In the genomic region with DNA sequence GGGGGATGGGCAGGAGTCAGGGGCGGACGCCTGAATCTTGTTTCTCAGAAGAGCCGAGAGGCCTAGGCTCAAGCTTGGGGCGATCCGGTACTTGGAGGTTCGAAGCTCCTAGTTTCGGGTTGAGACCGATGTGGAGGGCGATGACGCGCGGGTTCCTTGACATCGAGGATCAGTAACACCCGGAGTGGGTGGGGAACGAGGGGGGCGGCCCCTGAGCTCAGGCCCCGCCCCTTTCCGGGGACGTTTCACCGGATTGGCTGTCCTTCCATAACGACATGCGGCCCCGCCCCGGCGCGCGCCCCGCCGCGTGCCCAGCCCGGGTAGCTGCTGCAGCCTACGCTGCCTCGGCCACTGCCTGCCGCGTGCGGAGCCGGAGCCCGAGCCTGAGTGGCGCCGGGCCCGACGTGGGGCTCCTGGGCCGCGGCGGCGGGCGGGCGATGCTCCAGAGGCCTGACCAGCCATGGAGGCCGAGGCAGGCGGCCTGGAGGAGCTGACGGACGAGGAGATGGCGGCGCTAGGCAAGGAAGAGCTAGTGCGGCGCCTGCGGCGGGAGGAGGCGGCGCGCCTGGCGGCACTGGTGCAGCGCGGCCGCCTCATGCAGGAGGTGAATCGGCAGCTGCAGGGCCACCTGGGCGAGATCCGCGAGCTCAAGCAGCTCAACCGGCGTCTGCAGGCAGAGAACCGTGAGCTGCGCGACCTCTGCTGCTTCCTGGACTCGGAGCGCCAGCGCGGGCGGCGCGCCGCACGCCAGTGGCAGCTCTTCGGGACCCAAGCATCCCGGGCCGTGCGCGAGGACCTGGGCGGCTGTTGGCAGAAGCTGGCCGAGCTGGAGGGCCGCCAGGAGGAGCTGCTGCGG, we compare ENCODE assay signal across 8 cellular contexts. TPM values are rescaled to one million over a fixed set of nuclear protein-coding genes. Genes with fewer than 3 reads are reported as not detected.
A peak's percentile ranks its signal among the peaks of the same experiment; 100 is the strongest.
DNase-seq lines count a peak whose midpoint lies in the region; ATAC-seq and TF ChIP-seq lines count a peak whose summit lies in the region.

Gene CCDC85B, plus strand, starts transcription at position 350 of the 856 bp plus-strand sequence. Its CDS starts 111 bp downstream, at position 461.

- DNase-seq in GM13977 (ENCODE audit: low spot score) (peak; percentile 98), NCI-H1930 (lab: John Stamatoyannopoulos, UW) (peak; percentile 81 to 91), T-helper 2 cell (peak; percentile 96 to 98 (median 97)), amygdala (lab: John Stamatoyannopoulos, UW) (peak; percentile 70 to 100 (median 96)), left ventricle myocardium inferior (peak; percentile 99), psoas muscle (peak; percentile 99), ureter (ENCODE audit: low spot score) (peak; percentile 99)

- H3K4me1 ChIP-seq in left ventricle myocardium inferior (peaks cover 79% of the 10 kb centered on the region), psoas muscle (peaks cover 29% of the 10 kb centered on the region)

- peak within 1 kb of the TSS; percentile 81 for H3K4me3 ChIP-seq in left ventricle myocardium inferior
- peak within 1 kb of the TSS; percentile 75 for H3K4me3 ChIP-seq in psoas muscle

- peaks cover 14% of the 10 kb centered on the region for H3K36me3 ChIP-seq in left ventricle myocardium inferior
- H3K36me3 ChIP-seq in psoas muscle (ENCODE audit: insufficient read depth in 1 of 2, low read depth in 1 of 2) = peaks cover 5 to 16% of the 10 kb centered on the region in 2 donors

- ATAC-seq in HG02885 (IDR thresholded peaks at IDR 0.05; ENCODE audit: poor library complexity, unreplicated experiment) = peak; percentile 59
- ATAC-seq in psoas muscle = peak; percentile 80 to 84 (median 80)

- peak within 1 kb of the TSS; percentile 99 for H3K27ac ChIP-seq in left ventricle myocardium inferior (replicated peaks)
- peak within 1 kb of the TSS; percentile 97 for H3K27ac ChIP-seq in psoas muscle

- no peak for TF ChIP-seq CTCF in GM13977 (IDR thresholded peaks at IDR 0.05; ENCODE audit: extremely low read depth, insufficient read depth, missing control alignments)
- peak; percentile 35 for TF ChIP-seq CTCF in left ventricle myocardium inferior (IDR thresholded peaks at IDR 0.05; ENCODE audit: borderline replicate concordance)
- TF ChIP-seq CTCF in psoas muscle (IDR thresholded peaks at IDR 0.05) = no peak

- H3K27me3 ChIP-seq in left ventricle myocardium inferior (ENCODE audit: low read depth) (no peaks in the 10 kb centered on the region), psoas muscle (ENCODE audit: insufficient read depth in 3 of 3, low read length in 2 of 3) (no peaks in the 10 kb centered on the region)

- 0 to 1% (median 1%) methylated on average over 60 to 92 of the region's 92 CpGs for WGBS in psoas muscle, 3 donors

- intact Hi-C loops in left ventricle myocardium inferior (cut with micrococcal nuclease) (no loop called here), psoas muscle (cut with DNase I) (loop anchor here in 1 of 2 donors (2.0 kb wide), 1 partner anchor 26 kb away; no protein-coding TSS in a partner anchor)

- H3K9me3 ChIP-seq in left ventricle myocardium inferior (replicated peaks) (no peaks in the 10 kb centered on the region), psoas muscle (no peaks in the 10 kb centered on the region)

- in situ Hi-C loops in GM13977 (cut with MboI; ENCODE audit: low pct_unique_long_range_greater_than_20kb, low sequenced_read_pairs, unreplicated experiment) = no loop called here

RNA-seq across cellular contexts. Expression of gene CCDC85B, which starts in this region (rescaled TPM):
- total RNA-seq in left ventricle myocardium inferior = 32.7 TPM
- total RNA-seq in psoas muscle = 10 to 100 TPM; 16.7 to 39.6 (median 27.8) TPM
- 10 to 100 TPM; 24.7 to 35.9 (median 26.5) TPM for polyA plus RNA-seq in psoas muscle
- 20.5 TPM for total RNA-seq in ureter

Comparison
In these comparisons a context has a peak if more than half of its experiments do, and no peak if none do; other contexts are left out.
1. Peak in every context shown above with its lines: DNase-seq, ATAC-seq, H3K4me3 ChIP-seq and H3K27ac ChIP-seq.